In genomic region chr4:188147776-188148175, GRCh38 we compare ENCODE assay signal across 31 cellular contexts. TPM values are rescaled to one million over a fixed set of nuclear protein-coding genes. Genes with fewer than 3 reads are reported as not detected.
"Had no signal": no experiment of that assay in that cellular context is flagged by ENCODE, and none has a peak within 500 bp of the region (broad histone marks: within the 10 kb centered on the region; RNA-seq: fewer than 3 reads in every experiment).

No MANE protein-coding gene starts in this region.

- H3K9me3 ChIP-seq: suprapubic skin, testis, thoracic aorta, thyroid gland, tibial artery, tibial nerve, transverse colon, upper lobe of right lung, uterus, vagina had no signal

- H3K4me3 ChIP-seq: stomach, suprapubic skin, testis, thoracic aorta, thyroid gland, tibial artery, tibial nerve, transverse colon, upper lobe of left lung, upper lobe of right lung, uterus, vagina had no signal

- H3K27ac Mint-ChIP-seq: stimulated activated effector memory CD8-positive, alpha-beta T cell treated with anti-CD3 and anti-CD28 coated beads, Interleukin-12 subunit alpha, Interleukin-12 subunit beta, amount 100 ng/mL, for 72 hours; stimulated activated memory B cell treated with anti-CD40 and anti-IgM and Interleukin-4, amounts not matched to agents 10 μg/mL and 1 μg/mL and 100 μg/mL, for 72 hours; stimulated activated naive B cell treated with anti-CD40 and anti-IgM and Interleukin-4, amounts not matched to agents 10 μg/mL and 1 μg/mL and 100 μg/mL, for 72 hours; stimulated activated naive CD8-positive, alpha-beta T cell treated with anti-CD3 and anti-CD28 coated beads, Interleukin-15, amount 100 ng/mL, for 72 hours; stimulated activated naive CD8-positive, alpha-beta T cell treated with anti-CD3 and anti-CD28 coated beads, Interleukin-15, Interleukin-2, amounts not matched to agents 100 ng/mL and 50 ng/mL, for 24 hours had no signal

- H3K27me3 Mint-ChIP-seq: stimulated activated memory B cell treated with anti-CD40 and anti-IgM and Interleukin-4, amounts not matched to agents 10 μg/mL and 1 μg/mL and 100 μg/mL, for 72 hours; stimulated activated naive B cell treated with anti-CD40 and anti-IgM and Interleukin-4, amounts not matched to agents 10 μg/mL and 1 μg/mL and 100 μg/mL, for 72 hours; stimulated activated naive CD8-positive, alpha-beta T cell treated with anti-CD3 and anti-CD28 coated beads, Interleukin-15, amount 100 ng/mL, for 72 hours; stimulated activated naive CD8-positive, alpha-beta T cell treated with anti-CD3 and anti-CD28 coated beads, Interleukin-15, Interleukin-2, amounts not matched to agents 100 ng/mL and 50 ng/mL, for 24 hours; type B pancreatic cell had no signal

- H3K4me1 Mint-ChIP-seq: stimulated activated effector memory CD8-positive, alpha-beta T cell treated with anti-CD3 and anti-CD28 coated beads, Interleukin-12 subunit alpha, Interleukin-12 subunit beta, amount 100 ng/mL, for 72 hours; stimulated activated memory B cell treated with anti-CD40 and anti-IgM and Interleukin-4, amounts not matched to agents 10 μg/mL and 1 μg/mL and 100 μg/mL, for 72 hours; stimulated activated naive B cell treated with anti-CD40 and anti-IgM and Interleukin-4, amounts not matched to agents 10 μg/mL and 1 μg/mL and 100 μg/mL, for 72 hours; stimulated activated naive CD8-positive, alpha-beta T cell treated with anti-CD3 and anti-CD28 coated beads, Interleukin-15, amount 100 ng/mL, for 72 hours had no signal

- H3K36me3 Mint-ChIP-seq: stimulated activated effector memory CD8-positive, alpha-beta T cell treated with anti-CD3 and anti-CD28 coated beads, Interleukin-12 subunit alpha, Interleukin-12 subunit beta, amount 100 ng/mL, for 72 hours; stimulated activated memory B cell treated with anti-CD40 and anti-IgM and Interleukin-4, amounts not matched to agents 10 μg/mL and 1 μg/mL and 100 μg/mL, for 72 hours; stimulated activated naive B cell treated with anti-CD40 and anti-IgM and Interleukin-4, amounts not matched to agents 10 μg/mL and 1 μg/mL and 100 μg/mL, for 72 hours had no signal

- H3K36me3 ChIP-seq: stomach, suprapubic skin, thoracic aorta, thyroid gland, tibial artery, tibial nerve, transverse colon, upper lobe of left lung, upper lobe of right lung, uterus, vagina had no signal

- H3K27ac ChIP-seq: stomach, suprapubic skin, testis, thoracic aorta, thyroid gland, tibial artery, tibial nerve, transverse colon, upper lobe of left lung, upper lobe of right lung, uterus, vagina had no signal

- DNase-seq: stimulated activated CD4-positive, alpha-beta T cell treated with anti-CD3 and anti-CD28 coated beads, Interleukin-2, amount 100 ng/mL, for 48 hours; stimulated activated CD4-positive, alpha-beta T cell treated with anti-CD3 and anti-CD28 coated beads, Interleukin-4, amount 100 ng/mL, for 1 hour; stimulated activated CD4-positive, alpha-beta T cell treated with anti-CD3 and anti-CD28 coated beads, Interleukin-4, amount 100 ng/mL, for 24 hours; stimulated activated CD4-positive, alpha-beta T cell treated with anti-CD3 and anti-CD28 coated beads, Interleukin-4, amount 100 ng/mL, for 4 hours; stimulated activated CD8-positive, alpha-beta memory T cell treated with anti-CD3 and anti-CD28 coated beads, Interleukin-4, amount 100 ng/mL, for 48 hours; stimulated activated naive B cell treated with anti-CD40 and anti-IgM and Interleukin-4, amounts not matched to agents 10 μg/mL and 1 μg/mL and 100 μg/mL, for 72 hours; stimulated activated naive CD4-positive, alpha-beta T cell; stimulated activated naive CD4-positive, alpha-beta T cell treated with Interleukin-2 at 50 U/mL for 16 hours; stimulated activated naive CD8-positive, alpha-beta T cell treated with anti-CD3 and anti-CD28 coated beads, Interleukin-15, amount 100 ng/mL, for 72 hours; stimulated activated naive CD8-positive, alpha-beta T cell treated with anti-CD3 and anti-CD28 coated beads, Interleukin-15, Interleukin-2, amounts not matched to agents 100 U/mL and 50 U/mL, for 24 hours; stomach; substantia nigra; testis; thyroid gland; tibial artery; transverse colon; upper lobe of left lung; upper lobe of right lung; uterus had no signal

- H3K4me1 ChIP-seq: stomach, suprapubic skin, testis, thyroid gland, tibial artery, tibial nerve, transverse colon, upper lobe of left lung, upper lobe of right lung, uterus, vagina had no signal

- H3K4me3 Mint-ChIP-seq: stimulated activated effector memory CD8-positive, alpha-beta T cell treated with anti-CD3 and anti-CD28 coated beads, Interleukin-12 subunit alpha, Interleukin-12 subunit beta, amount 100 ng/mL, for 72 hours; stimulated activated memory B cell treated with anti-CD40 and anti-IgM and Interleukin-4, amounts not matched to agents 10 μg/mL and 1 μg/mL and 100 μg/mL, for 72 hours; stimulated activated naive B cell treated with anti-CD40 and anti-IgM and Interleukin-4, amounts not matched to agents 10 μg/mL and 1 μg/mL and 100 μg/mL, for 72 hours; stimulated activated naive CD8-positive, alpha-beta T cell treated with anti-CD3 and anti-CD28 coated beads, Interleukin-15, amount 100 ng/mL, for 72 hours; stimulated activated naive CD8-positive, alpha-beta T cell treated with anti-CD3 and anti-CD28 coated beads, Interleukin-15, Interleukin-2, amounts not matched to agents 100 ng/mL and 50 ng/mL, for 24 hours; type B pancreatic cell had no signal

- H3K27me3 ChIP-seq: stomach, suprapubic skin, testis, thyroid gland, tibial artery, tibial nerve, transverse colon, upper lobe of left lung, upper lobe of right lung, uterus, vagina had no signal

- ATAC-seq: stimulated activated effector memory CD8-positive, alpha-beta T cell treated with anti-CD3 and anti-CD28 coated beads, Interleukin-12 subunit alpha, Interleukin-12 subunit beta, amount 100 ng/mL, for 72 hours; stimulated activated memory B cell treated with anti-CD40 and anti-IgM and Interleukin-4, amounts not matched to agents 10 μg/mL and 1 μg/mL and 100 μg/mL, for 72 hours; stimulated activated naive B cell treated with anti-CD40 and anti-IgM and Interleukin-4, amounts not matched to agents 10 μg/mL and 1 μg/mL and 100 μg/mL, for 72 hours; stimulated activated naive CD8-positive, alpha-beta T cell treated with anti-CD3 and anti-CD28 coated beads, Interleukin-15, amount 100 ng/mL, for 72 hours; stimulated activated naive CD8-positive, alpha-beta T cell treated with anti-CD3 and anti-CD28 coated beads, Interleukin-15, Interleukin-2, amounts not matched to agents 100 U/mL and 50 U/mL, for 24 hours; upper lobe of right lung had no signal

RNA-seq across cellular contexts. Expression of gene TRIML1, which starts 8.5 kb away (rescaled TPM):
- total RNA-seq: stomach, subcutaneous adipose tissue, suprapubic skin, temporal lobe, thoracic aorta, thyroid gland, tibial nerve, transverse colon, upper lobe of left lung, upper lobe of right lung, ureter, urinary bladder, uterus, vagina had no signal
- polyA plus RNA-seq: stomach, urinary bladder had no signal

RNA-seq across cellular contexts. Expression of gene TRIML2, which starts 38.4 kb away (rescaled TPM):
- total RNA-seq: stomach, subcutaneous adipose tissue, suprapubic skin, temporal lobe, thoracic aorta, thyroid gland, tibial nerve, transverse colon, upper lobe of left lung, upper lobe of right lung, ureter, urinary bladder, uterus, vagina had no signal
- polyA plus RNA-seq: stomach, urinary bladder had no signal
